ENCODE assay signal across 22 cellular contexts in the genomic region with DNA sequence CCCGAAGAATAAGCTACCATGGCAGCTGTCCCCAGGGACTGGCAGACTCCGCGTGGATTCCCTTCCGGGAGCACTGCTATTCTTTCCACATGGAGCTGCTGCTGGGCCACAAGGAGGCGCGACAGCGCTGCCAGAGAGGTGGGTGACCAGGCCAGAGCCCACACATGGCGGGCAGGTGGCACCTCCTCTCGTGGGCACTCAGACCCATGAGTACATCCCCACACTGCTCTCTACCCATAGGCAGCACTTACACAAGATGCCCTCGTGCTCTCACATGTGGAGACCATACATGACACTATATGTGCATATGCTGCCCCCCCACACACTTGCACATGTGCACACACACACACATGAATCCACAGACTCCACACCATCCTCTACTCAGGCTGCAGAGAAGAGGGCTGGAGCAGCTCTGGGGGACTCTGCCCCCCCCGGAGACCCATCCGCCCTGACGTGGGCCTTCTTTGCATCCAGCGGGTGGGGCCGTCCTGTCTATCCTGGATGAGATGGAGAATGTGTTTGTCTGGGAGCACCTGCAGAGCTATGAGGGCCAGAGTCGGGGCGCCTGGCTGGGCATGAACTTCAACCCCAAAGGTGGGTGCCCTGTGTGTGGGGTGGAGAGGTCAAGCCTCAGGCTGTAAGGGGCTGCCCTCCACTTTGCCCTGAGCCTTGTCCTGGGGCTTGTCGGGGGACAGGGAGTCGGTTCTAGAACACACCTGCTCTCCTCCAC.
A peak's percentile ranks its signal among the peaks of the same experiment; 100 is the strongest.
DNase-seq lines count a peak whose midpoint lies in the region; ATAC-seq, FAIRE-seq and TF ChIP-seq lines count a peak whose summit lies in the region.
"Had no signal": no experiment of that assay in that cellular context is flagged by ENCODE, and none has a peak within 500 bp of the region (broad histone marks: within the 10 kb centered on the region; RNA-seq: fewer than 3 reads in every experiment).

No MANE protein-coding gene starts in this region.

- dilution Hi-C loops in endothelial cell of umbilical vein (cut with MboI; ENCODE audit: extremely low pct_ligation_motif_present, low sequenced_read_pairs) = no loop called here

- no peak overlapping the region for H3K27ac ChIP-seq in endothelial cell of umbilical vein (ENCODE audit: insufficient read depth, low read depth, low read length)
- H3K27ac ChIP-seq: tibial nerve had no signal

- H3K9ac ChIP-seq in endothelial cell of umbilical vein (replicated peaks; ENCODE audit: extremely low read depth, insufficient read depth, low read length) = no peak overlapping the region

- H3K79me2 ChIP-seq in endothelial cell of umbilical vein (ENCODE audit: control insufficient read depth, insufficient read depth, low read length) = no peaks in the 10 kb centered on the region

- H3K4me1 ChIP-seq in endothelial cell of umbilical vein (ENCODE audit: control insufficient read depth, extremely low read depth, insufficient read depth, low read length) = peaks cover 18% of the 10 kb centered on the region

- CTCF ChIA-PET in BJ (lab: Yijun Ruan, JAX) = interaction anchor here (0.6 to 1.5 kb wide), 4 partner anchors 13 to 940 kb away, joined by 3 to 5 read pairs (median 4); no protein-coding TSS in a partner anchor
- CTCF ChIA-PET in endothelial cell of umbilical vein (lab: Charles Lee) = interaction anchor here (0.6 kb wide), 1 partner anchor 18 kb away, joined by 4 read pairs; no protein-coding TSS in a partner anchor

- no peak overlapping the region for H3K4me3 ChIP-seq in BJ (ENCODE audit: low read depth, low read length)
- H3K4me3 ChIP-seq in LNCaP clone FGC (ENCODE audit: low read depth, low read length) = no peak overlapping the region
- H3K4me3 ChIP-seq in endothelial cell of umbilical vein (replicated peaks in 1 of 3; ENCODE audit: insufficient read depth in 1 of 3, low read depth in 1 of 3, low read length in 3 of 3) = no peak overlapping the region
- H3K4me3 ChIP-seq: lung, tibial nerve had no signal

- no peak overlapping the region for H2AFZ ChIP-seq in endothelial cell of umbilical vein (ENCODE audit: low read depth, low read length)

- no peak for FAIRE-seq in endothelial cell of umbilical vein (lab: Jason Lieb, UNC)
- FAIRE-seq: GM18507, H54 had no signal

- intact Hi-C loops in endothelial cell of umbilical vein (cut with micrococcal nuclease) = no loop called here
- intact Hi-C loops in cardiac septum (cut with DNase I) = no loop called here

- H3K27me3 ChIP-seq in BJ (ENCODE audit: control insufficient read depth, insufficient read depth, low read length) (no peaks in the 10 kb centered on the region), endothelial cell of umbilical vein (ENCODE audit: control insufficient read depth in 2 of 2, insufficient read depth in 2 of 2, low read length in 2 of 2) (no peaks in the 10 kb centered on the region)
- H3K27me3 ChIP-seq: tibial nerve had no signal

- H3K9me1 ChIP-seq in endothelial cell of umbilical vein (replicated peaks; ENCODE audit: control insufficient read depth, extremely low read depth, insufficient read depth, low read length) = no peaks in the 10 kb centered on the region

- TSS peak; percentile 15 for BruUV-seq in endothelial cell of umbilical vein (replicated peaks; lab: Mats Ljungman, UMichigan)

- DNase-seq in AG08396 (ENCODE audit: low spot score) (peak; percentile 11), BJ (ENCODE audit: low read depth) (no peak), LNCaP clone FGC (ENCODE audit: low read depth) (no peak), endothelial cell of umbilical vein (ENCODE audit: low read depth, low spot score) (no peak), cardiac septum (ENCODE audit: low spot score) (no peak)
- DNase-seq: activated CD4-positive, alpha-beta T cell treated with anti-CD3 and anti-CD28 coated beads for 48 hours; activated CD8-positive, alpha-beta memory T cell treated with anti-CD3 and anti-CD28 coated beads for 24 hours; activated T-cell treated with anti-CD3 and anti-CD28 coated beads for 4 hours; amniotic stem cell; CD4-positive, CD25-positive, alpha-beta regulatory T cell; EL; hippocampal formation; left cardiac atrium; naive thymus-derived CD8-positive, alpha-beta T cell; NCI-H526 treated with DMSO at 0.1 percent for 48 hours; stimulated activated CD4-positive, alpha-beta T cell treated with anti-CD3 and anti-CD28 coated beads, Interleukin-4, amount 100 ng/mL, for 4 hours had no signal

- peaks cover 58% of the 10 kb centered on the region for H3K36me3 ChIP-seq in BJ (ENCODE audit: control insufficient read depth, insufficient read depth, low read length)
- H3K36me3 ChIP-seq in endothelial cell of umbilical vein (ENCODE audit: control insufficient read depth in 2 of 2, extremely low read depth in 1 of 2, insufficient read depth in 2 of 2, low read length in 2 of 2) = no peaks in the 10 kb centered on the region

- ATAC-seq in HG03521 (IDR thresholded peaks at IDR 0.05; ENCODE audit: unreplicated experiment) (no peak), GM19035 (IDR thresholded peaks at IDR 0.05; ENCODE audit: unreplicated experiment) (no peak)
- ATAC-seq: left cardiac atrium; naive thymus-derived CD8-positive, alpha-beta T cell had no signal

- no peak overlapping the region for H3K4me2 ChIP-seq in endothelial cell of umbilical vein (ENCODE audit: insufficient read depth, low read length)

- no peaks in the 10 kb centered on the region for H3K9me3 ChIP-seq in endothelial cell of umbilical vein (replicated peaks; ENCODE audit: control insufficient read depth, insufficient read depth, low read length)
- H3K9me3 ChIP-seq: tibial nerve had no signal

- POLR2A ChIA-PET in BJ (lab: Charles Lee) (interaction anchor here (0.6 kb wide), 1 partner anchor 35 kb away, joined by 3 read pairs; no protein-coding TSS in a partner anchor), endothelial cell of umbilical vein (lab: Charles Lee) (no interaction called here)

- no peaks in the 10 kb centered on the region for H4K20me1 ChIP-seq in endothelial cell of umbilical vein (replicated peaks; ENCODE audit: control insufficient read depth, extremely low read depth, insufficient read depth, low read length)

- TF ChIP-seq POLR2A in endothelial cell of umbilical vein (IDR thresholded peaks at IDR 0.05; ENCODE audit: low read depth, low read length) = no peak

- 0 out of 2 replicates have a peak, but pooled peaks have one; percentile 7 for TF ChIP-seq CTCF in BJ (IDR thresholded peaks at IDR 0.05; ENCODE audit: insufficient read depth, low read depth, low read length)
- 0 out of 2 replicates have a peak, but pooled peaks have one; percentile 1 for TF ChIP-seq CTCF in LNCaP clone FGC (IDR thresholded peaks at IDR 0.05; ENCODE audit: control insufficient read depth, extremely low read depth, insufficient read depth)
- no peak for TF ChIP-seq CTCF in endothelial cell of umbilical vein (IDR thresholded peaks at IDR 0.05; ENCODE audit: extremely low read depth in 1 of 2, insufficient read depth in 1 of 2, low read depth in 1 of 2, low read length in 2 of 2)

TF ChIP-seq in endothelial cell of umbilical vein, 7 proteins besides CTCF, POLR2A, EP300 and RAD21:
- TF ChIP-seq EZH2 (IDR thresholded peaks at IDR 0.05; ENCODE audit: borderline replicate concordance, low read depth, low read length, severe bottlenecking) (no peak), FOS (IDR thresholded peaks at IDR 0.05; ENCODE audit: borderline replicate concordance, insufficient read depth, low read length) (no peak), MYC (IDR thresholded peaks at IDR 0.05; ENCODE audit: low read depth, low read length) (no peak), GATA2 (IDR thresholded peaks at IDR 0.05; ENCODE audit: insufficient read depth, insufficient read length, low read depth, low read length) (no peak), POLR2AphosphoS5 (IDR thresholded peaks at IDR 0.05; ENCODE audit: insufficient read depth, low read depth, low read length) (no peak), JUN (IDR thresholded peaks at IDR 0.05; ENCODE audit: borderline replicate concordance, insufficient read depth, insufficient read length, low read depth) (no peak)
- TF ChIP-seq, protein P1, sequence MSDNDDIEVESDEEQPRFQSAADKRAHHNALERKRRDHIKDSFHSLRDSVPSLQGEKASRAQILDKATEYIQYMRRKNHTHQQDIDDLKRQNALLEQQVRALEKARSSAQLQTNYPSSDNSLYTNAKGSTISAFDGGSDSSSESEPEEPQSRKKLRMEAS (IDR thresholded peaks at IDR 0.05; ENCODE audit: insufficient read depth, insufficient read length) = no peak

Comparison
In these comparisons a context has a peak if more than half of its experiments do, and no peak if none do; other contexts are left out.
1. CTCF ChIP-seq: peak in BJ (single experiment) and LNCaP clone FGC (single experiment); none in endothelial cell of umbilical vein (0 of 2).